Comparison of ENCODE assay signal across 16 cellular contexts in genomic region chr3:171797265-171797679, GRCh38. TPM values are rescaled to one million over a fixed set of nuclear protein-coding genes. Genes with fewer than 3 reads are reported as not detected.
DNase-seq lines count a peak whose midpoint lies in the region; ATAC-seq and TF ChIP-seq lines count a peak whose summit lies in the region.
"Had no signal": no experiment of that assay in that cellular context is flagged by ENCODE, and none has a peak within 500 bp of the region (broad histone marks: within the 10 kb centered on the region; RNA-seq: fewer than 3 reads in every experiment).

No MANE protein-coding gene starts in this region.

- no peaks in the 10 kb centered on the region for H3K9me3 ChIP-seq in spleen

- TF ChIP-seq POLR2A in spleen (IDR thresholded peaks at IDR 0.05) = no peak

- no peak overlapping the region for H3K27ac ChIP-seq in spleen
- H3K27ac ChIP-seq: neural progenitor cell had no signal

- H3K27me3 ChIP-seq in spleen (replicated peaks in 1 of 7) = no peaks in the 10 kb centered on the region
- H3K27me3 ChIP-seq: neural progenitor cell had no signal

- TF ChIP-seq CTCF in fibroblast of mammary gland (conservative IDR thresholded peaks at IDR 0.05; ENCODE audit: control insufficient read depth, insufficient read depth, low read depth, low read length) (no peak), spleen (IDR thresholded peaks at IDR 0.05 in 8 of 11, conservative IDR thresholded peaks at IDR 0.05 in 3 of 11) (no peak)

- ATAC-seq in GM18517 (IDR thresholded peaks at IDR 0.05; ENCODE audit: unreplicated experiment) (peak; percentile 61), GM21619 (IDR thresholded peaks at IDR 0.05; ENCODE audit: unreplicated experiment) (peak; percentile 74), HG03565 (IDR thresholded peaks at IDR 0.05; ENCODE audit: unreplicated experiment) (peak; percentile 60)
- ATAC-seq: HCT116 had no signal

- intact Hi-C loops in spleen (cut with DNase I; ENCODE audit: low total_unique reads) = no loop called here

- peak; percentile 29 for DNase-seq in fibroblast of mammary gland (ENCODE audit: low read depth)
- DNase-seq in SW480 (ENCODE audit: low spot score) = no peak
- DNase-seq in spleen = no peak
- DNase-seq in activated CD4-positive, alpha-beta T cell treated with anti-CD3 and anti-CD28 coated beads for 1 hour = no peak
- DNase-seq in NOMO-1 treated with dmso at 0.1 percent for 144 hours (lab: John Stamatoyannopoulos, UW; ENCODE audit: unreplicated experiment) = no peak
- DNase-seq: activated CD4-positive, CD25-positive, alpha-beta regulatory T cell treated with anti-CD3 and anti-CD28 coated beads, Interleukin-2, amount 50 U/mL, for 72 hours; activated gamma-delta T cell treated with Interleukin-2 at 50 U/mL for 16 hours; CD4-positive, CD25-positive, alpha-beta regulatory T cell; central memory CD4-positive, alpha-beta T cell; kidney glomerular epithelial cell; stimulated activated naive CD4-positive, alpha-beta T cell treated with Interleukin-2 at 50 U/mL for 16 hours had no signal

- H3K36me3 ChIP-seq in spleen = no peaks in the 10 kb centered on the region
- H3K36me3 ChIP-seq: neural progenitor cell had no signal

- WGBS in spleen, 5 donors = 62 to 82% (median 71%) methylated on average over 1 of the region's 1 CpG

- peaks cover 0 to 30% (median 14%) of the 10 kb centered on the region in 6 donors for H3K4me1 ChIP-seq in spleen
- H3K4me1 ChIP-seq: neural progenitor cell had no signal

- no peak overlapping the region for H3K4me3 ChIP-seq in fibroblast of mammary gland (ENCODE audit: control insufficient read depth, low read depth, low read length)
- no peak overlapping the region for H3K4me3 ChIP-seq in spleen
- H3K4me3 ChIP-seq: neural progenitor cell had no signal

RNA-seq across cellular contexts. Expression of gene PLD1, which starts 13.0 kb away (rescaled TPM):
- 10 to 100 TPM; 40.2 to 75.2 (median 68.9) TPM for total RNA-seq in spleen
- 10 to 100 TPM in 1 of 3 donors, 1 to 10 TPM in 2; 3.0 to 12.6 (median 3.5) TPM for polyA plus RNA-seq in spleen

RNA-seq across cellular contexts. Expression of gene TMEM212, which starts 45.9 kb away (rescaled TPM):
- not detected for total RNA-seq in spleen
- not detected for polyA plus RNA-seq in spleen
- total RNA-seq: CD4-positive, CD25-positive, alpha-beta regulatory T cell had no signal
- polyA plus RNA-seq: CD4-positive, CD25-positive, alpha-beta regulatory T cell had no signal
